ENCODE assay signal across 6 cellular contexts in genomic region chr11:126265801-126266200, GRCh38. TPM values are rescaled to one million over a fixed set of nuclear protein-coding genes. Genes with fewer than 3 reads are reported as not detected.
DNase-seq lines count a peak whose midpoint lies in the region; ATAC-seq and TF ChIP-seq lines count a peak whose summit lies in the region.

No MANE protein-coding gene starts in this region.

- peak overlapping the region; percentile 23 for H3K4me3 Mint-ChIP-seq in activated naive CD8-positive, alpha-beta T cell
- H3K4me3 Mint-ChIP-seq in activated naive CD8-positive, alpha-beta T cell treated with anti-CD3 and anti-CD28 coated beads for 36 hours = no peak overlapping the region
- H3K4me3 Mint-ChIP-seq in chondrocyte (ENCODE audit: unreplicated experiment) = no peak overlapping the region
- H3K4me3 Mint-ChIP-seq in stimulated activated memory B cell treated with anti-CD40 and anti-IgM and Interleukin-4, amounts not matched to agents 10 μg/mL and 1 μg/mL and 100 μg/mL, for 72 hours = no peak overlapping the region

- intact Hi-C loops in body of pancreas (cut with DNase I) = no loop called here

- H3K4me3 ChIP-seq in body of pancreas = no peak overlapping the region

- peak; percentile 13 for TF ChIP-seq CTCF in chondrocyte (IDR thresholded peaks at IDR 0.05)
- TF ChIP-seq CTCF in body of pancreas (IDR thresholded peaks at IDR 0.05) = no peak

- H3K27ac Mint-ChIP-seq in activated naive CD8-positive, alpha-beta T cell = peak overlapping the region; percentile 76
- no peak overlapping the region for H3K27ac Mint-ChIP-seq in activated naive CD8-positive, alpha-beta T cell treated with anti-CD3 and anti-CD28 coated beads for 36 hours
- H3K27ac Mint-ChIP-seq in chondrocyte (ENCODE audit: unreplicated experiment) = no peak overlapping the region
- peak overlapping the region; percentile 25 for H3K27ac Mint-ChIP-seq in stimulated activated memory B cell treated with anti-CD40 and anti-IgM and Interleukin-4, amounts not matched to agents 10 μg/mL and 1 μg/mL and 100 μg/mL, for 72 hours

- peaks cover 2% of the 10 kb centered on the region for H3K36me3 Mint-ChIP-seq in activated naive CD8-positive, alpha-beta T cell
- H3K36me3 Mint-ChIP-seq in activated naive CD8-positive, alpha-beta T cell treated with anti-CD3 and anti-CD28 coated beads for 36 hours = peaks cover 49% of the 10 kb centered on the region
- peaks cover 36% of the 10 kb centered on the region for H3K36me3 Mint-ChIP-seq in chondrocyte (ENCODE audit: low read depth)
- H3K36me3 Mint-ChIP-seq in stimulated activated memory B cell treated with anti-CD40 and anti-IgM and Interleukin-4, amounts not matched to agents 10 μg/mL and 1 μg/mL and 100 μg/mL, for 72 hours = peaks cover 54% of the 10 kb centered on the region

- H3K4me1 Mint-ChIP-seq in activated naive CD8-positive, alpha-beta T cell (ENCODE audit: low read depth) = peaks cover 36% of the 10 kb centered on the region
- H3K4me1 Mint-ChIP-seq in activated naive CD8-positive, alpha-beta T cell treated with anti-CD3 and anti-CD28 coated beads for 36 hours = peaks cover 35% of the 10 kb centered on the region
- H3K4me1 Mint-ChIP-seq in chondrocyte (ENCODE audit: low read depth) = peaks cover 35% of the 10 kb centered on the region
- peaks cover 35% of the 10 kb centered on the region for H3K4me1 Mint-ChIP-seq in stimulated activated memory B cell treated with anti-CD40 and anti-IgM and Interleukin-4, amounts not matched to agents 10 μg/mL and 1 μg/mL and 100 μg/mL, for 72 hours

- H3K36me3 ChIP-seq in body of pancreas (replicated peaks in 1 of 2; ENCODE audit: insufficient read depth in 1 of 2, low read depth in 2 of 2) = peaks cover 30 to 50% of the 10 kb centered on the region in 2 donors

- no peaks in the 10 kb centered on the region for H3K27me3 Mint-ChIP-seq in activated naive CD8-positive, alpha-beta T cell
- H3K27me3 Mint-ChIP-seq in activated naive CD8-positive, alpha-beta T cell treated with anti-CD3 and anti-CD28 coated beads for 36 hours = no peaks in the 10 kb centered on the region
- H3K27me3 Mint-ChIP-seq in chondrocyte (ENCODE audit: low read depth) = no peaks in the 10 kb centered on the region
- no peaks in the 10 kb centered on the region for H3K27me3 Mint-ChIP-seq in stimulated activated memory B cell treated with anti-CD40 and anti-IgM and Interleukin-4, amounts not matched to agents 10 μg/mL and 1 μg/mL and 100 μg/mL, for 72 hours

- WGBS in body of pancreas, 2 donors = 71 to 77% methylated on average over 8 of the region's 8 CpGs

- no peaks in the 10 kb centered on the region for H3K27me3 ChIP-seq in body of pancreas

- peaks cover 24% of the 10 kb centered on the region for H3K4me1 ChIP-seq in body of pancreas

- H3K9me3 ChIP-seq in body of pancreas = no peaks in the 10 kb centered on the region

- ATAC-seq in stimulated activated memory B cell treated with anti-CD40 and anti-IgM and Interleukin-4, amounts not matched to agents 10 μg/mL and 1 μg/mL and 100 μg/mL, for 72 hours = no peak
- no peak for ATAC-seq in body of pancreas

- no peak for TF ChIP-seq POLR2A in body of pancreas (IDR thresholded peaks at IDR 0.05)

- no peak overlapping the region for H3K27ac ChIP-seq in body of pancreas

- H3K9me3 Mint-ChIP-seq in activated naive CD8-positive, alpha-beta T cell (ENCODE audit: low read depth) = no peaks in the 10 kb centered on the region
- no peaks in the 10 kb centered on the region for H3K9me3 Mint-ChIP-seq in activated naive CD8-positive, alpha-beta T cell treated with anti-CD3 and anti-CD28 coated beads for 36 hours
- no peaks in the 10 kb centered on the region for H3K9me3 Mint-ChIP-seq in chondrocyte (ENCODE audit: low read depth)
- no peaks in the 10 kb centered on the region for H3K9me3 Mint-ChIP-seq in stimulated activated memory B cell treated with anti-CD40 and anti-IgM and Interleukin-4, amounts not matched to agents 10 μg/mL and 1 μg/mL and 100 μg/mL, for 72 hours

- no peak for DNase-seq in activated naive CD8-positive, alpha-beta T cell treated with anti-CD3 and anti-CD28 coated beads for 36 hours
- no peak for DNase-seq in chondrocyte (ENCODE audit: low spot score)
- DNase-seq in retina = no peak
- DNase-seq in body of pancreas = no peak

RNA-seq across cellular contexts. Expression of gene SRPRA, which starts 2.9 kb away (rescaled TPM):
- total RNA-seq in activated naive CD8-positive, alpha-beta T cell treated with anti-CD3 and anti-CD28 coated beads for 36 hours = 100 to 1,000 TPM; 153 to 158 TPM
- 108 to 144 TPM (median 110 TPM) in 3 replicates for total RNA-seq in chondrocyte
- total RNA-seq in body of pancreas = 100 to 1,000 TPM; 120 to 191 TPM

RNA-seq across cellular contexts. Expression of gene FOXRED1, which starts 3.2 kb away (rescaled TPM):
- total RNA-seq in activated naive CD8-positive, alpha-beta T cell treated with anti-CD3 and anti-CD28 coated beads for 36 hours = 10 to 100 TPM; 43.8 to 44.5 TPM
- 19.1 to 32.5 TPM (median 19.3 TPM) in 3 replicates for total RNA-seq in chondrocyte
- total RNA-seq in body of pancreas = 10 to 100 TPM in 1 of 2 donors, 1 to 10 TPM in 1; 9.3 to 19.1 TPM

RNA-seq across cellular contexts. Expression of gene TIRAP, which starts 17.1 kb away (rescaled TPM):
- 1 to 10 TPM; 4.7 to 5.2 TPM for total RNA-seq in activated naive CD8-positive, alpha-beta T cell treated with anti-CD3 and anti-CD28 coated beads for 36 hours
- 8.6 to 10.0 TPM (median 9.8 TPM) in 3 replicates for total RNA-seq in chondrocyte
- 10 to 100 TPM in 1 of 2 donors, 1 to 10 TPM in 1; 8.3 to 13.5 TPM for total RNA-seq in body of pancreas

RNA-seq across cellular contexts. Expression of gene DCPS, which starts 38.1 kb away (rescaled TPM):
- 10 to 100 TPM; 29.1 to 29.3 TPM for total RNA-seq in activated naive CD8-positive, alpha-beta T cell treated with anti-CD3 and anti-CD28 coated beads for 36 hours
- 12.3 to 14.8 TPM (median 12.4 TPM) in 3 replicates for total RNA-seq in chondrocyte
- total RNA-seq in body of pancreas = 10 to 100 TPM in 1 of 2 donors, 1 to 10 TPM in 1; 3.0 to 17.9 TPM

RNA-seq across cellular contexts. Expression of gene FAM118B, which starts 54.2 kb away (rescaled TPM):
- 10 to 100 TPM; 16.0 to 16.7 TPM for total RNA-seq in activated naive CD8-positive, alpha-beta T cell treated with anti-CD3 and anti-CD28 coated beads for 36 hours
- total RNA-seq in chondrocyte (23.2 to 25.9 TPM (median 24.3 TPM) in 3 replicates), body of pancreas (10 to 100 TPM in 1 of 2 donors, 1 to 10 TPM in 1; 6.7 to 36.9 TPM)

Comparison
In these comparisons a context has a peak if more than half of its experiments do, and no peak if none do; other contexts are left out.
1. H3K27ac Mint-ChIP-seq: peak in activated naive CD8-positive, alpha-beta T cell (single experiment) and stimulated activated memory B cell treated with anti-CD40 and anti-IgM and Interleukin-4, amounts not matched to agents 10 μg/mL and 1 μg/mL and 100 μg/mL, for 72 hours (single experiment); none in activated naive CD8-positive, alpha-beta T cell treated with anti-CD3 and anti-CD28 coated beads for 36 hours (single experiment) and chondrocyte (single experiment).